ENCODE assay signal across 2 cellular contexts in the genomic region with DNA sequence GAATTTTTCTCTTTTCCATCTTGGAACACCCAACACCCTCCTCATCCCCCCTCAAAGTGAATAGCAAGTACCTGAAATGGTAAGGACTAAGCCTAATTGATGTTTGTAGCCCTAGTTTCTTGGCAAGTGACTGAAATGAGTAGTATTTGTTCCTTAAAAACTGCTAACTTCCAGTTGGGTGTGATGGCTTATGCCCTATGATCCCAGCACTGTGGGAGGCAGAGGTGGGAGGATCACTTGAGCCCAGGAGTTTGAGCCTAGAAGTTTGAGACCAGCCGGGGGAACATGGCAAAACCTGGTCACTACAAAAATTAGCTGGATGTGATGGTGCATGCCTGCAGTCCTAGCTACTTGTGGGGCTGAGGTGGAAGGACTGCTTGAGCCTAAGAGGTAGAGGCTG.
TF ChIP-seq lines count a peak whose summit lies in the region.

No MANE protein-coding gene starts in this region.

TF ChIP-seq in GM23338, 12 proteins besides CTCF, POLR2A, EP300 and RAD21:
- TF ChIP-seq EZH2phosphoT487 (IDR thresholded peaks at IDR 0.05; ENCODE audit: unreplicated experiment) (peak; percentile 40), JUNB (IDR thresholded peaks at IDR 0.05; ENCODE audit: unreplicated experiment) (no peak)
TF ChIP-seq in GM23338: peak in this region for 1.

TF ChIP-seq in K562, 482 proteins besides CTCF, POLR2A, EP300 and RAD21:
- no peak for TF ChIP-seq ZBED1 (IDR thresholded peaks at IDR 0.05)
- no peak for TF ChIP-seq ZNF584 (CRISPR knock-in tag; IDR thresholded peaks at IDR 0.05; ENCODE audit: low read depth)
- TF ChIP-seq PHB2 (IDR thresholded peaks at IDR 0.05; ENCODE audit: low read depth): no peak
- TF ChIP-seq, protein P1, sequence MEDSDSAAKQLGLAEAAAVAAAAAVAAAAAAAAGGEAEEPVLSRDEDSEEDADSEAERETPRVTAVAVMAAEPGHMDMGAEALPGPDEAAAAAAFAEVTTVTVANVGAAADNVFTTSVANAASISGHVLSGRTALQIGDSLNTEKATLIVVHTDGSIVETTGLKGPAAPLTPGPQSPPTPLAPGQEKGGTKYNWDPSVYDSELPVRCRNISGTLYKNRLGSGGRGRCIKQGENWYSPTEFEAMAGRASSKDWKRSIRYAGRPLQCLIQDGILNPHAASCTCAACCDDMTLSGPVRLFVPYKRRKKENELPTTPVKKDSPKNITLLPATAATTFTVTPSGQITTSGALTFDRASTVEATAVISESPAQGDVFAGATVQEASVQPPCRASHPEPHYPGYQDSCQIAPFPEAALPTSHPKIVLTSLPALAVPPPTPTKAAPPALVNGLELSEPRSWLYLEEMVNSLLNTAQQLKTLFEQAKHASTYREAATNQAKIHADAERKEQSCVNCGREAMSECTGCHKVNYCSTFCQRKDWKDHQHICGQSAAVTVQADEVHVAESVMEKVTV (CRISPR knock-in tag; IDR thresholded peaks at IDR 0.05): no peak
- no peak for TF ChIP-seq BHLHE40 (IDR thresholded peaks at IDR 0.05; ENCODE audit: low read length)
- no peak for TF ChIP-seq SIN3B (IDR thresholded peaks at IDR 0.05; ENCODE audit: low read depth)
- no peak for TF ChIP-seq PREB (CRISPR knock-in tag; IDR thresholded peaks at IDR 0.05)
